ENCODE assay signal across 1 cellular context in the genomic region with DNA sequence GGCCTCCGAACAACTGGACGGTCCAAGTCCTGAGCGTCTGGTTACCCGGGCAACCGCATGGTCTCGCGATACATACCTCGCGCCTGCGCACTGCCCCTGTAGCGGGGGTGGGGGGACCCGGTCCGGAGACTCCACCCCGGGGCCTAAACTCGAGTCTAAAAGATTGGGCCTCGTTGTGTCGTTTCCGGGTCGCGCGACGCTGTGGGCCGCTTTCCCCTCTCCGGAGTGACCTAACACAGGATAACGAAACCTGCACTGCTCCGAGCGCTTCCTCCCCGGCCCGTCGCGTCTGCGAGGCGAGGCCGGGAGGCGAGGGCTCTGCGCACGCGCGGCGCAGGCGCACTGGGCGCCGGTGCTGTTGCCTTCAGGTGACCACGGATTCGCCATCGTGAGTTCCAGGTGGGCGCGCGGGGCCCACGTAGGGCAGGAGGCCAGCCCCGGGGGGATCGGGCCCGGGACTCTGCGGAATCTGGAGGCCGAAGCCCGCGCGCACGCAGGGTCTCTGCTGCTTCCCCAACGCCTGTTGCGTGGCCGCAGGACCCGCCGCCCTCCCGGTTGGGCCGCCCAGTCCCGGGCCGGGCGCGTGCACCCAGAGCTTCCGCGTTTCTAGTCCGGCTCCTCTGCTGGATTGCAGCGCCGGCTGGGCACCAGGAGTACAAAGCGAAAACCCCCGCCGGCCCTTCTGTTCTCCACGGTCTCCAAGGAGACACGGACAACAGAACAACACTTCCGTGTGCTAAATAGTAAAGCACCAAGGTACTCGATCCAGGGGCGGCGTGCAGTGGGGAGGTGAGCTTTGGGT.
TF ChIP-seq lines count a peak whose summit lies in the region.

Gene RPP38 (plus strand): TSS at position 345 of the 802 bp plus-strand sequence. CDS start 5,960 bp downstream, outside the sequence.

TF ChIP-seq in HCT116, 20 proteins besides CTCF, POLR2A, EP300 and RAD21 (continued from another document):
- TF ChIP-seq, protein P1, sequence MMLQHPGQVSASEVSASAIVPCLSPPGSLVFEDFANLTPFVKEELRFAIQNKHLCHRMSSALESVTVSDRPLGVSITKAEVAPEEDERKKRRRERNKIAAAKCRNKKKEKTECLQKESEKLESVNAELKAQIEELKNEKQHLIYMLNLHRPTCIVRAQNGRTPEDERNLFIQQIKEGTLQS (IDR thresholded peaks at IDR 0.05) = no peak; the same call in 1 of the 2 replicates
- TF ChIP-seq EGR1 (IDR thresholded peaks at IDR 0.05; ENCODE audit: low read depth) (peak; percentile 95), FOSL1 (IDR thresholded peaks at IDR 0.05; ENCODE audit: low read depth) (no peak), ELF1 (IDR thresholded peaks at IDR 0.05; ENCODE audit: borderline replicate concordance, low read depth) (peak; percentile 59; the same call in 1 of the 2 replicates), TCF7L2 (IDR thresholded peaks at IDR 0.05; ENCODE audit: borderline replicate concordance, extremely low read depth, insufficient read depth, insufficient read length) (no peak), CEBPB (IDR thresholded peaks at IDR 0.05; ENCODE audit: low read depth) (no peak), SP1 (IDR thresholded peaks at IDR 0.05; ENCODE audit: low read depth) (no peak), EZH2 (IDR thresholded peaks at IDR 0.05) (no peak), CBX3 (IDR thresholded peaks at IDR 0.05; ENCODE audit: low read depth) (no peak), POLR2AphosphoS5 (IDR thresholded peaks at IDR 0.05; ENCODE audit: low read depth, low read length) (peak; percentile 96), EZH2phosphoT487 (IDR thresholded peaks at IDR 0.05; ENCODE audit: borderline replicate concordance) (no peak), JUND (IDR thresholded peaks at IDR 0.05) (no peak), ZNF274 (IDR thresholded peaks at IDR 0.05; ENCODE audit: low read depth, low read length) (no peak), MAX (IDR thresholded peaks at IDR 0.05) (peak; percentile 87)
- TF ChIP-seq, protein P2, sequence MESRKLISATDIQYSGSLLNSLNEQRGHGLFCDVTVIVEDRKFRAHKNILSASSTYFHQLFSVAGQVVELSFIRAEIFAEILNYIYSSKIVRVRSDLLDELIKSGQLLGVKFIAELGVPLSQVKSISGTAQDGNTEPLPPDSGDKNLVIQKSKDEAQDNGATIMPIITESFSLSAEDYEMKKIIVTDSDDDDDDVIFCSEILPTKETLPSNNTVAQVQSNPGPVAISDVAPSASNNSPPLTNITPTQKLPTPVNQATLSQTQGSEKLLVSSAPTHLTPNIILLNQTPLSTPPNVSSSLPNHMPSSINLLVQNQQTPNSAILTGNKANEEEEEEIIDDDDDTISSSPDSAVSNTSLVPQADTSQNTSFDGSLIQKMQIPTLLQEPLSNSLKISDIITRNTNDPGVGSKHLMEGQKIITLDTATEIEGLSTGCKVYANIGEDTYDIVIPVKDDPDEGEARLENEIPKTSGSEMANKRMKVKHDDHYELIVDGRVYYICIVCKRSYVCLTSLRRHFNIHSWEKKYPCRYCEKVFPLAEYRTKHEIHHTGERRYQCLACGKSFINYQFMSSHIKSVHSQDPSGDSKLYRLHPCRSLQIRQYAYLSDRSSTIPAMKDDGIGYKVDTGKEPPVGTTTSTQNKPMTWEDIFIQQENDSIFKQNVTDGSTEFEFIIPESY (IDR thresholded peaks at IDR 0.05; ENCODE audit: extremely low read depth, insufficient replicate concordance, low read length) = peak; percentile 94
